ENCODE assay signal across 12 cellular contexts in the genomic region with DNA sequence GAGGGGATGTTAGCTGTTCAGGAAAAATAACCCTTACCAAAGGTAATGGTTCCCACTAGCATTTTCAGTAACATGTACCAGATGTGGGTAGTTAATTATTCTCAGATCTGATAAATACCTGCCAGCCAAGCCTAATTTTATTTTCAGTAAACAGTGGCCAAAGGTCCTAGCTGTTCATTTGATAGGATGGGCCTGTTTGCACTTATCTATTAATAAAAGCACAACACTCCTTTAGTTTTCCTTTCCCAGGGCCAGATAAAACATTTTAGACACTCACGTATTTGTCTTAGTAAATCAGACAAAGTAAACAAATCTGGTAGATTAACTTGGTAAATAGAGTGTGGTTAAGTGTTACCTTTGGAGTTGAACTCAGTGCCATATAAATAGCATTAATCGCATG.
DNase-seq lines count a peak whose midpoint lies in the region; TF ChIP-seq lines count a peak whose summit lies in the region.
"Had no signal": no experiment of that assay in that cellular context is flagged by ENCODE, and none has a peak within 500 bp of the region (broad histone marks: within the 10 kb centered on the region; RNA-seq: fewer than 3 reads in every experiment).

No MANE protein-coding gene starts in this region.

- WGBS in transverse colon (ENCODE audit: low coverage in 1 of 2), 2 donors = 33 to 34% methylated on average over 2 of the region's 2 CpGs

- H3K4me3 Mint-ChIP-seq in mesothelial cell of epicardium = no peak overlapping the region
- H3K4me3 Mint-ChIP-seq: naive thymus-derived CD8-positive, alpha-beta T cell had no signal

- no peak for TF ChIP-seq CTCF in ascending aorta (IDR thresholded peaks at IDR 0.05)
- TF ChIP-seq CTCF in mesothelial cell of epicardium (IDR thresholded peaks at IDR 0.05; ENCODE audit: unreplicated experiment) = no peak
- no peak for TF ChIP-seq CTCF in transverse colon (IDR thresholded peaks at IDR 0.05)

- peak overlapping the region; percentile 86 for H3K27ac Mint-ChIP-seq in mesothelial cell of epicardium
- H3K27ac Mint-ChIP-seq: naive thymus-derived CD8-positive, alpha-beta T cell had no signal

- peaks cover 78% of the 10 kb centered on the region for H3K4me1 Mint-ChIP-seq in mesothelial cell of epicardium
- H3K4me1 Mint-ChIP-seq: naive thymus-derived CD8-positive, alpha-beta T cell had no signal

- H3K27me3 ChIP-seq in ascending aorta = no peaks in the 10 kb centered on the region
- H3K27me3 ChIP-seq in transverse colon = no peaks in the 10 kb centered on the region
- no peaks in the 10 kb centered on the region for H3K27me3 ChIP-seq in SJCRH30

- in situ Hi-C loops in transverse colon (cut with MboI; ENCODE audit: low pct_ligation_motif_present in 1 of 4, low pct_unique_long_range_greater_than_20kb in 1 of 4, low sequenced_read_pairs in 3 of 4) (no loop called here), G401 (cut with HindIII; ENCODE audit: low sequenced_read_pairs) (no loop called here)

- intact Hi-C loops in ascending aorta (cut with DNase I) = no loop called here
- intact Hi-C loops in transverse colon (cut with DNase I; ENCODE audit: low total_unique reads) = no loop called here

- H3K27me3 Mint-ChIP-seq in mesothelial cell of epicardium (ENCODE audit: low read depth) = no peaks in the 10 kb centered on the region
- H3K27me3 Mint-ChIP-seq: naive thymus-derived CD8-positive, alpha-beta T cell had no signal

- TF ChIP-seq EP300 in transverse colon (IDR thresholded peaks at IDR 0.05; ENCODE audit: low read depth) = no peak

- TF ChIP-seq POLR2A in transverse colon (IDR thresholded peaks at IDR 0.05) = no peak

- no peaks in the 10 kb centered on the region for H3K36me3 Mint-ChIP-seq in mesothelial cell of epicardium
- H3K36me3 Mint-ChIP-seq: naive thymus-derived CD8-positive, alpha-beta T cell had no signal

- DNase-seq in NCI-H1092 treated with DMSO at 0.1 percent for 48 hours (lab: John Stamatoyannopoulos, UW) = peak; percentile 15
- no peak for DNase-seq in NCI-H1092 (lab: John Stamatoyannopoulos, UW)
- no peak for DNase-seq in ascending aorta (ENCODE audit: low spot score in 2 of 2)
- DNase-seq in mesothelial cell of epicardium (ENCODE audit: low spot score in 2 of 2, unreplicated experiment in 2 of 2) = no peak
- DNase-seq in transverse colon = no peak
- DNase-seq in SJCRH30 = no peak
- DNase-seq in T-helper 1 cell = no peak
- no peak for DNase-seq in G401 (ENCODE audit: low spot score)
- DNase-seq: activated CD4-positive, alpha-beta T cell treated with anti-CD3 and anti-CD28 coated beads for 4 hours; activated T-cell treated with anti-CD3 and anti-CD28 coated beads, Interleukin-2, amount 50 U/mL, for 48 hours; naive thymus-derived CD8-positive, alpha-beta T cell; NCI-H2029 had no signal

- H3K9me3 ChIP-seq in ascending aorta = no peaks in the 10 kb centered on the region
- no peaks in the 10 kb centered on the region for H3K9me3 ChIP-seq in transverse colon
- H3K9me3 ChIP-seq in SJCRH30 (replicated peaks) = no peaks in the 10 kb centered on the region

- H3K36me3 ChIP-seq in ascending aorta (no peaks in the 10 kb centered on the region), transverse colon (no peaks in the 10 kb centered on the region), SJCRH30 (no peaks in the 10 kb centered on the region; the same call in 1 of the 2 replicates)

- no peak overlapping the region for H3K4me3 ChIP-seq in ascending aorta
- H3K4me3 ChIP-seq in transverse colon = no peak overlapping the region
- no peak overlapping the region for H3K4me3 ChIP-seq in SJCRH30

- no peaks in the 10 kb centered on the region for H3K9me3 Mint-ChIP-seq in mesothelial cell of epicardium
- H3K9me3 Mint-ChIP-seq: naive thymus-derived CD8-positive, alpha-beta T cell had no signal

- H3K4me1 ChIP-seq in ascending aorta (peaks cover 2 to 16% of the 10 kb centered on the region in 2 donors), transverse colon (peaks cover 5 to 65% (median 54%) of the 10 kb centered on the region in 4 donors), SJCRH30 (peaks cover 24% of the 10 kb centered on the region)

- H3K27ac ChIP-seq in ascending aorta (peak overlapping the region; percentile 34 to 40), transverse colon (peak overlapping the region; percentile 43 to 84 (median 79)), SJCRH30 (no peak overlapping the region)
